21 cellular contexts compared by ENCODE assay signal in genomic region chr17:30234296-30234695, GRCh38. TPM values are rescaled to one million over a fixed set of nuclear protein-coding genes. Genes with fewer than 3 reads are reported as not detected.
"Had no signal": no experiment of that assay in that cellular context is flagged by ENCODE, and none has a peak within 500 bp of the region (broad histone marks: within the 10 kb centered on the region; RNA-seq: fewer than 3 reads in every experiment).

No MANE protein-coding gene starts in this region.

- H3K27ac Mint-ChIP-seq: memory B cell; naive B cell; nephron progenitor cell; stimulated activated naive B cell treated with anti-CD40 and anti-IgM and Interleukin-4, amounts not matched to agents 10 μg/mL and 1 μg/mL and 100 μg/mL, for 72 hours; stimulated activated naive CD8-positive, alpha-beta T cell treated with anti-CD3 and anti-CD28 coated beads, Interleukin-15, amount 100 ng/mL, for 72 hours had no signal

- H3K36me3 ChIP-seq: heart left ventricle, tibial nerve had no signal

- H3K27me3 ChIP-seq: testis had no signal

- H3K9me3 Mint-ChIP-seq: memory B cell; naive B cell; stimulated activated naive CD8-positive, alpha-beta T cell treated with anti-CD3 and anti-CD28 coated beads, Interleukin-15, amount 100 ng/mL, for 72 hours had no signal

- DNase-seq: cortex of kidney; dorsolateral prefrontal cortex; effector CD8-positive, alpha-beta T cell; heart left ventricle; hippocampal formation; midbrain; naive B cell; nephron progenitor cell; stimulated activated CD4-positive, alpha-beta T cell treated with anti-CD3 and anti-CD28 coated beads, Interleukin-2, amount 100 ng/mL, for 24 hours; stimulated activated CD4-positive, alpha-beta T cell treated with anti-CD3 and anti-CD28 coated beads, Interleukin-4, amount 100 ng/mL, for 4 hours; stimulated activated naive B cell treated with anti-CD40 and anti-IgM and Interleukin-4, amounts not matched to agents 10 μg/mL and 1 μg/mL and 100 μg/mL, for 72 hours; stimulated activated naive CD8-positive, alpha-beta T cell treated with anti-CD3 and anti-CD28 coated beads, Interleukin-15, amount 100 ng/mL, for 72 hours; testis had no signal

- H3K27ac ChIP-seq: dorsolateral prefrontal cortex, heart left ventricle, parathyroid adenoma, testis had no signal

- H3K36me3 Mint-ChIP-seq: memory B cell, naive B cell had no signal

- H3K9me3 ChIP-seq: heart left ventricle, testis, tibial nerve had no signal

- ATAC-seq: esophagus mucosa, heart left ventricle, left lobe of liver, sciatic nerve had no signal

RNA-seq across cellular contexts. Expression of gene SLC6A4, which starts 1.2 kb away (rescaled TPM):
- total RNA-seq: chondrocyte, fibroblast of lung had no signal
